ENCODE assay signal across 8 cellular contexts in genomic region chr2:176268976-176269318, GRCh38. TPM values are rescaled to one million over a fixed set of nuclear protein-coding genes. Genes with fewer than 3 reads are reported as not detected.
A peak's percentile ranks its signal among the peaks of the same experiment; 100 is the strongest.
DNase-seq lines count a peak whose midpoint lies in the region; ATAC-seq and TF ChIP-seq lines count a peak whose summit lies in the region.

No MANE protein-coding gene starts in this region.

- H3K36me3 ChIP-seq in Panc1 (ENCODE audit: control insufficient read depth, insufficient read depth, low read length), result no peaks in the 10 kb centered on the region; the same call in 1 of the 2 replicates

- H3K27ac ChIP-seq in Panc1 (ENCODE audit: low read length), result peak overlapping the region; percentile 84
- peak overlapping the region in 20 of 21 experiments; percentile 81 to 95 (median 92) for H3K27ac ChIP-seq in skin epidermis

- H3K9me3 Mint-ChIP-seq in activated T-cell treated with anti-CD3 and anti-CD28 coated beads, Interleukin-2, amount 50 U/mL, for 4 hours, result no peaks in the 10 kb centered on the region

- CTCF ChIA-PET in Panc1 (lab: Charles Lee), result no interaction called here

- no peak for TF ChIP-seq POLR2A in GM18505 (IDR thresholded peaks at IDR 0.05; ENCODE audit: borderline replicate concordance, extremely low read depth, insufficient read depth, insufficient read length)

- intact Hi-C loops in Panc1 (cut with micrococcal nuclease; ENCODE audit: unreplicated experiment), result loop anchor here (10.0 kb wide), 1 partner anchor 186 kb away; no protein-coding TSS in a partner anchor

- DNase-seq in activated T-cell treated with anti-CD3 and anti-CD28 coated beads, Interleukin-2, amount 50 U/mL, for 4 hours, result no peak
- no peak for DNase-seq in activated T-cell treated with anti-CD3 and anti-CD28 coated beads, Interleukin-2, amount 50 U/mL, for 48 hours
- DNase-seq in Panc1 (ENCODE audit: low read depth, low spot score) (no peak), fibroblast of pulmonary artery (ENCODE audit: low read depth) (no peak), hippocampal formation (lab: John Stamatoyannopoulos, UW) (no peak)

- ATAC-seq in activated T-cell treated with anti-CD3 and anti-CD28 coated beads, Interleukin-2, amount 50 U/mL, for 4 hours, result peak; percentile 29
- peak; percentile 49; the same call in 1 of the 2 replicates for ATAC-seq in Panc1
- no peak for ATAC-seq in GM18505 (IDR thresholded peaks at IDR 0.05; ENCODE audit: unreplicated experiment)
- no peak for ATAC-seq in GM18867 (IDR thresholded peaks at IDR 0.05; ENCODE audit: unreplicated experiment)

- peaks cover 21% of the 10 kb centered on the region for H3K4me1 Mint-ChIP-seq in activated T-cell treated with anti-CD3 and anti-CD28 coated beads, Interleukin-2, amount 50 U/mL, for 4 hours (ENCODE audit: low read depth)

- no peak for TF ChIP-seq CTCF in Panc1 (IDR thresholded peaks at IDR 0.05)
- TF ChIP-seq CTCF in fibroblast of pulmonary artery (IDR thresholded peaks at IDR 0.05; ENCODE audit: low read length, missing control alignments), result no peak

- POLR2A ChIA-PET in Panc1 (lab: Charles Lee), result interaction anchor here (0.7 kb wide), 1 partner anchor 228 kb away, joined by 3 read pairs; no protein-coding TSS in a partner anchor

- H3K4me3 Mint-ChIP-seq in activated T-cell treated with anti-CD3 and anti-CD28 coated beads, Interleukin-2, amount 50 U/mL, for 4 hours, result peak overlapping the region; percentile 97

- H3K4me3 ChIP-seq in Panc1 (ENCODE audit: low read depth in 2 of 2, low read length in 2 of 2), result peak overlapping the region; percentile 81 to 99
- H3K4me3 ChIP-seq in fibroblast of pulmonary artery (replicated peaks; ENCODE audit: low read depth, low read length), result peak overlapping the region; percentile 89
- peak overlapping the region; percentile 70 to 91 (median 85) for H3K4me3 ChIP-seq in skin epidermis

- H3K27me3 ChIP-seq in Panc1 (ENCODE audit: control insufficient read depth, insufficient read depth, low read length), result no peaks in the 10 kb centered on the region

- BruUV-seq in Panc1 (replicated peaks; lab: Mats Ljungman, UMichigan), result no TSS peak

- H3K27me3 Mint-ChIP-seq in activated T-cell treated with anti-CD3 and anti-CD28 coated beads, Interleukin-2, amount 50 U/mL, for 4 hours (ENCODE audit: low read depth), result peaks cover 5% of the 10 kb centered on the region

- in situ Hi-C loops in Panc1 (cut with HindIII; ENCODE audit: low pct_unique_long_range_greater_than_20kb, low sequenced_read_pairs), result no loop called here

- peaks cover 5% of the 10 kb centered on the region for H3K36me3 Mint-ChIP-seq in activated T-cell treated with anti-CD3 and anti-CD28 coated beads, Interleukin-2, amount 50 U/mL, for 4 hours (ENCODE audit: insufficient read depth)

- H3K9me3 ChIP-seq in Panc1 (ENCODE audit: control insufficient read depth, insufficient read depth, low read depth, low read length), result no peaks in the 10 kb centered on the region

- H3K4me1 ChIP-seq in Panc1 (ENCODE audit: control insufficient read depth, insufficient read depth, low read length), result peaks cover 9% of the 10 kb centered on the region; the same call in 1 of the 2 replicates

RNA-seq across cellular contexts. Expression of gene MTX2, which starts 0.3 kb away (rescaled TPM):
- total RNA-seq in activated T-cell treated with anti-CD3 and anti-CD28 coated beads, Interleukin-2, amount 50 U/mL, for 4 hours, result 10 to 100 TPM; 29.9 to 35.1 (median 31.3) TPM
- 28.7 TPM for total RNA-seq in Panc1 (2021; ENCODE audit: unreplicated experiment)
- polyA plus RNA-seq in Panc1 (2012; ENCODE audit: insufficient read length), result 34.5 TPM

Comparison
In these comparisons a context has a peak if more than half of its experiments do, and no peak if none do; other contexts are left out.
1. ATAC-seq: peak in activated T-cell treated with anti-CD3 and anti-CD28 coated beads, Interleukin-2, amount 50 U/mL, for 4 hours (2 of 2) and Panc1 (single experiment); none in GM18505 (single experiment) and GM18867 (single experiment).
2. Peak in every context shown above with its lines, with median percentiles within 50 percentile points of each other: H3K4me3 ChIP-seq.